Comparison of ENCODE assay signal across 3 cellular contexts in the genomic region with DNA sequence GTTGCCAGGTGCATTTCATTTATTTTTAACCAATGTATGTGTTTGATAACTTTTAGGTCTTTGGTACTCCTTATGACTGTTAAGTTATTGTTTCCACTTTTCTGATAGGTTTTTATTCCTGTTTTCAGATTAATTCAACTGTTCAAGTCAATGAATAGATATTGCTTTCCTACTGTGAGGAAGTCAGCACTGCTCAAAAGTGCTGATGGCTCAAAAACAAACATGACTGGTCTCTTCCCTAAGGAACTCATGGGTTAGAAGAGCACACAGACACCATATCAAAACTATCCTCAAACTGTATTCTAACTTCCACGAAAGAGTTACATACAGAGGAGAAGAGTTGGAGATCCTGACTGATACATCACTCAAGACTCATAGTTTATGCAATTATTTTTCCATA.
TF ChIP-seq lines count a peak whose summit lies in the region.

No MANE protein-coding gene starts in this region.

TF ChIP-seq in HepG2, 621 proteins besides CTCF, POLR2A, EP300 and RAD21:
- no peak for TF ChIP-seq HMG20B (CRISPR knock-in tag; conservative IDR thresholded peaks at IDR 0.05)
- TF ChIP-seq MBNL3 (CRISPR knock-in tag; conservative IDR thresholded peaks at IDR 0.05): no peak
- TF ChIP-seq MAFK (conservative IDR thresholded peaks at IDR 0.05 in 1 of 2, IDR thresholded peaks at IDR 0.05 in 1 of 2; ENCODE audit: low read length in 2 of 2): peak; percentile 54 to 61
- TF ChIP-seq AHR (CRISPR knock-in tag; IDR thresholded peaks at IDR 0.05): no peak
- no peak for TF ChIP-seq ZNF552 (CRISPR knock-in tag; IDR thresholded peaks at IDR 0.05; ENCODE audit: borderline replicate concordance)
- TF ChIP-seq, protein P1, sequence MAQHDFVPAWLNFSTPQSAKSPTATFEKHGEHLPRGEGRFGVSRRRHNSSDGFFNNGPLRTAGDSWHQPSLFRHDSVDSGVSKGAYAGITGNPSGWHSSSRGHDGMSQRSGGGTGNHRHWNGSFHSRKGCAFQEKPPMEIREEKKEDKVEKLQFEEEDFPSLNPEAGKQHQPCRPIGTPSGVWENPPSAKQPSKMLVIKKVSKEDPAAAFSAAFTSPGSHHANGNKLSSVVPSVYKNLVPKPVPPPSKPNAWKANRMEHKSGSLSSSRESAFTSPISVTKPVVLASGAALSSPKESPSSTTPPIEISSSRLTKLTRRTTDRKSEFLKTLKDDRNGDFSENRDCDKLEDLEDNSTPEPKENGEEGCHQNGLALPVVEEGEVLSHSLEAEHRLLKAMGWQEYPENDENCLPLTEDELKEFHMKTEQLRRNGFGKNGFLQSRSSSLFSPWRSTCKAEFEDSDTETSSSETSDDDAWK (CRISPR knock-in tag; IDR thresholded peaks at IDR 0.05): no peak
- TF ChIP-seq, protein P2, sequence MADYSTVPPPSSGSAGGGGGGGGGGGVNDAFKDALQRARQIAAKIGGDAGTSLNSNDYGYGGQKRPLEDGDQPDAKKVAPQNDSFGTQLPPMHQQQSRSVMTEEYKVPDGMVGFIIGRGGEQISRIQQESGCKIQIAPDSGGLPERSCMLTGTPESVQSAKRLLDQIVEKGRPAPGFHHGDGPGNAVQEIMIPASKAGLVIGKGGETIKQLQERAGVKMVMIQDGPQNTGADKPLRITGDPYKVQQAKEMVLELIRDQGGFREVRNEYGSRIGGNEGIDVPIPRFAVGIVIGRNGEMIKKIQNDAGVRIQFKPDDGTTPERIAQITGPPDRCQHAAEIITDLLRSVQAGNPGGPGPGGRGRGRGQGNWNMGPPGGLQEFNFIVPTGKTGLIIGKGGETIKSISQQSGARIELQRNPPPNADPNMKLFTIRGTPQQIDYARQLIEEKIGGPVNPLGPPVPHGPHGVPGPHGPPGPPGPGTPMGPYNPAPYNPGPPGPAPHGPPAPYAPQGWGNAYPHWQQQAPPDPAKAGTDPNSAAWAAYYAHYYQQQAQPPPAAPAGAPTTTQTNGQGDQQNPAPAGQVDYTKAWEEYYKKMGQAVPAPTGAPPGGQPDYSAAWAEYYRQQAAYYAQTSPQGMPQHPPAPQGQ (CRISPR knock-in tag; IDR thresholded peaks at IDR 0.05; ENCODE audit: borderline replicate concordance): no peak
- TF ChIP-seq MAFF (IDR thresholded peaks at IDR 0.05; ENCODE audit: low read depth, low read length): peak; percentile 42
TF ChIP-seq in HepG2: peak in this region for 2.

TF ChIP-seq in A549, 52 proteins besides CTCF, POLR2A, EP300 and RAD21:
- TF ChIP-seq MAFK (IDR thresholded peaks at IDR 0.05; ENCODE audit: partially characterized antibody): peak; percentile 39
- no peak for TF ChIP-seq HOXB5 (CRISPR knock-in tag; IDR thresholded peaks at IDR 0.05)
- no peak for TF ChIP-seq NPAS2 (CRISPR knock-in tag; IDR thresholded peaks at IDR 0.05; ENCODE audit: borderline replicate concordance)

TF ChIP-seq in K562, 482 proteins besides CTCF, POLR2A, EP300 and RAD21:
- TF ChIP-seq PML (IDR thresholded peaks at IDR 0.05; ENCODE audit: low read length) (no peak), ZNF316 (IDR thresholded peaks at IDR 0.05) (0 out of 2 replicates have a peak, but pooled peaks have one; percentile 8), CREM (IDR thresholded peaks at IDR 0.05; ENCODE audit: low read depth) (no peak), SMAD4 (CRISPR knock-in tag; conservative IDR thresholded peaks at IDR 0.05) (no peak)
- TF ChIP-seq, protein P3, sequence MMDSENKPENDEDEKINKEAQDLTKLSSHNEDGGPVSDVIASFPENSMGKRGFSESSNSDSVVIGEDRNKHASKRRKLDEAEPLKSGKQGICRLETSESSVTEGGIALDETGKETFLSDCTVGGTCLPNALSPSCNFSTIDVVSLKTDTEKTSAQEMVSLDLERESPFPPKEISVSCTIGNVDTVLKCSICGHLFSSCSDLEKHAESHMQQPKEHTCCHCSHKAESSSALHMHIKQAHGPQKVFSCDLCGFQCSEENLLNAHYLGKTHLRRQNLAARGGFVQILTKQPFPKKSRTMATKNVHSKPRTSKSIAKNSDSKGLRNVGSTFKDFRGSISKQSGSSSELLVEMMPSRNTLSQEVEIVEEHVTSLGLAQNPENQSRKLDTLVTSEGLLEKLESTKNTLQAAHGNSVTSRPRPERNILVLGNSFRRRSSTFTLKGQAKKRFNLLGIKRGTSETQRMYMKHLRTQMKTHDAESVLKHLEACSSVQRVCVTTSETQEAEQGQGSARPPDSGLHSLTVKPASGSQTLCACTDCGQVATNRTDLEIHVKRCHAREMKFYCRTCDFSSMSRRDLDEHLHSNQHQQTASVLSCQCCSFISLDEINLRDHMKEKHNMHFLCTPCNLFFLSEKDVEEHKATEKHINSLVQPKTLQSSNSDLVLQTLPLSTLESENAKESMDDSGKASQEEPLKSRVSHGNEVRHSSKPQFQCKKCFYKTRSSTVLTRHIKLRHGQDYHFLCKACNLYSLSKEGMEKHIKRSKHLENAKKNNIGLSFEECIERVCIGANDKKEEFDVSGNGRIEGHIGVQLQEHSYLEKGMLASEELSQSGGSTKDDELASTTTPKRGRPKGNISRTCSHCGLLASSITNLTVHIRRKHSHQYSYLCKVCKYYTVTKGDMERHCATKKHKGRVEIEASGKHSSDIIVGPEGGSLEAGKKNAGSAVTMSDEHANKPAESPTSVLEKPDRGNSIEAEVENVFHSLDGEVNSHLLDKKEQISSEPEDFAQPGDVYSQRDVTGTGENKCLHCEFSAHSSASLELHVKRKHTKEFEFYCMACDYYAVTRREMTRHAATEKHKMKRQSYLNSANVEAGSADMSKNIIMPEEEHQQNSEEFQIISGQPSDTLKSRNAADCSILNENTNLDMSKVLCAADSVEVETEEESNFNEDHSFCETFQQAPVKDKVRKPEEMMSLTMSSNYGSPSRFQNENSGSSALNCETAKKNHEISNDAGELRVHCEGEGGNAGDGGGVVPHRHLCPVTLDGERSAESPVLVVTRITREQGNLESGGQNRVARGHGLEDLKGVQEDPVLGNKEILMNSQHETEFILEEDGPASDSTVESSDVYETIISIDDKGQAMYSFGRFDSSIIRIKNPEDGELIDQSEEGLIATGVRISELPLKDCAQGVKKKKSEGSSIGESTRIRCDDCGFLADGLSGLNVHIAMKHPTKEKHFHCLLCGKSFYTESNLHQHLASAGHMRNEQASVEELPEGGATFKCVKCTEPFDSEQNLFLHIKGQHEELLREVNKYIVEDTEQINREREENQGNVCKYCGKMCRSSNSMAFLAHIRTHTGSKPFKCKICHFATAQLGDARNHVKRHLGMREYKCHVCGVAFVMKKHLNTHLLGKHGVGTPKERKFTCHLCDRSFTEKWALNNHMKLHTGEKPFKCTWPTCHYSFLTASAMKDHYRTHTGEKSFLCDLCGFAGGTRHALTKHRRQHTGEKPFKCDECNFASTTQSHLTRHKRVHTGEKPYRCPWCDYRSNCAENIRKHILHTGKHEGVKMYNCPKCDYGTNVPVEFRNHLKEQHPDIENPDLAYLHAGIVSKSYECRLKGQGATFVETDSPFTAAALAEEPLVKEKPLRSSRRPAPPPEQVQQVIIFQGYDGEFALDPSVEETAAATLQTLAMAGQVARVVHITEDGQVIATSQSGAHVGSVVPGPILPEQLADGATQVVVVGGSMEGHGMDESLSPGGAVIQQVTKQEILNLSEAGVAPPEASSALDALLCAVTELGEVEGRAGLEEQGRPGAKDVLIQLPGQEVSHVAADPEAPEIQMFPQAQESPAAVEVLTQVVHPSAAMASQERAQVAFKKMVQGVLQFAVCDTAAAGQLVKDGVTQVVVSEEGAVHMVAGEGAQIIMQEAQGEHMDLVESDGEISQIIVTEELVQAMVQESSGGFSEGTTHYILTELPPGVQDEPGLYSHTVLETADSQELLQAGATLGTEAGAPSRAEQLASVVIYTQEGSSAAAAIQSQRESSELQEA (IDR thresholded peaks at IDR 0.05; ENCODE audit: low read depth): no peak
TF ChIP-seq in K562: peak in this region for 1.
